8 cellular contexts compared by ENCODE assay signal in genomic region chr1:234212764-234213406, GRCh38.
DNase-seq lines count a peak whose midpoint lies in the region; ATAC-seq, FAIRE-seq and TF ChIP-seq lines count a peak whose summit lies in the region.

No MANE protein-coding gene starts in this region.

- H3K27ac ChIP-seq in PC-9 (no peak overlapping the region), mammary epithelial cell (ENCODE audit: insufficient read depth, low read depth, low read length) (no peak overlapping the region), testis (no peak overlapping the region)

- intact Hi-C loops in PC-9 (cut with micrococcal nuclease; ENCODE audit: unreplicated experiment) (no loop called here), mammary epithelial cell (cut with micrococcal nuclease) (loop anchor here (1.0 to 5.0 kb wide), 4 partner anchors 26 to 160 kb away; partner anchors contain the start of gene COA6), posterior vena cava (cut with DNase I) (no loop called here), testis (cut with DNase I; ENCODE audit: low total_unique reads) (no loop called here)

- 8% methylated on average over 2 of the region's 2 CpGs for WGBS in mammary epithelial cell (ENCODE audit: low coverage, missing lambda C conversion rate)
- WGBS in testis, 2 donors, result 13 to 17% methylated on average over 2 of the region's 2 CpGs

- peak; percentile 60 for TF ChIP-seq CTCF in PC-9 (conservative IDR thresholded peaks at IDR 0.05)
- peak; percentile 72 to 81 for TF ChIP-seq CTCF in mammary epithelial cell (conservative IDR thresholded peaks at IDR 0.05 in 1 of 2, IDR thresholded peaks at IDR 0.05 in 1 of 2; ENCODE audit: extremely low read depth in 1 of 2, insufficient read depth in 1 of 2, low read depth in 1 of 2, low read length in 2 of 2)
- TF ChIP-seq CTCF in testis (IDR thresholded peaks at IDR 0.05), result no peak

- peaks cover 13% of the 10 kb centered on the region for H3K4me1 ChIP-seq in PC-9 (replicated peaks; ENCODE audit: insufficient read depth)
- H3K4me1 ChIP-seq in mammary epithelial cell (ENCODE audit: insufficient read depth, low read length), result peaks cover 48% of the 10 kb centered on the region
- no peaks in the 10 kb centered on the region for H3K4me1 ChIP-seq in testis

- no peak for FAIRE-seq in HTR-8/SVneo (lab: Jason Lieb, UNC)

- dilution Hi-C loops in mammary epithelial cell (cut with HindIII; ENCODE audit: low sequenced_read_pairs), result no loop called here

- H3K9ac ChIP-seq in mammary epithelial cell (ENCODE audit: insufficient read depth, low read length), result no peak overlapping the region

- no peak overlapping the region for H3K4me3 ChIP-seq in PC-9
- H3K4me3 ChIP-seq in mammary epithelial cell (replicated peaks in 1 of 3; ENCODE audit: insufficient read depth in 1 of 3, low read depth in 2 of 3, low read length in 3 of 3), result no peak overlapping the region
- H3K4me3 ChIP-seq in testis, result no peak overlapping the region

- H4K20me1 ChIP-seq in PC-9 (ENCODE audit: insufficient read depth) (no peaks in the 10 kb centered on the region), mammary epithelial cell (ENCODE audit: insufficient read depth, low read length) (no peaks in the 10 kb centered on the region)

- no peak for TF ChIP-seq POLR2A in testis (IDR thresholded peaks at IDR 0.05)

- H3K36me3 ChIP-seq in PC-9 (ENCODE audit: low read depth) (no peaks in the 10 kb centered on the region), mammary epithelial cell (ENCODE audit: insufficient read depth, low read length) (no peaks in the 10 kb centered on the region), testis (ENCODE audit: low read depth, missing control alignments) (no peaks in the 10 kb centered on the region)

- peaks cover 8% of the 10 kb centered on the region; the same call in 1 of the 2 replicates for H3F3A ChIP-seq in PC-9 (ENCODE audit: insufficient read depth, low read depth)

- in situ Hi-C loops in mammary epithelial cell (cut with MboI; ENCODE audit: low sequenced_read_pairs in 2 of 2), result no loop called here

- CTCF ChIA-PET in PC-9 (lab: Charles Lee) (interaction anchor here (0.6 to 1.3 kb wide), 2 partner anchors 97 to 880 kb away, joined by 4 to 8 read pairs; no protein-coding TSS in a partner anchor), mammary epithelial cell (lab: Charles Lee; ENCODE audit: low non-redundant PET) (interaction anchor here (0.6 to 1.9 kb wide), 2 partner anchors 97 to 108 kb away, joined by 4 to 11 read pairs; no protein-coding TSS in a partner anchor)

- BruUV-seq in PC-9 (replicated peaks; lab: Mats Ljungman, UMichigan) (no TSS peak), mammary epithelial cell (replicated peaks; lab: Mats Ljungman, UMichigan) (no TSS peak)

- no peaks in the 10 kb centered on the region for H3K27me3 ChIP-seq in PC-9 (ENCODE audit: insufficient read depth, low read depth)
- no peaks in the 10 kb centered on the region for H3K27me3 ChIP-seq in mammary epithelial cell (ENCODE audit: insufficient read depth, low read length)
- H3K27me3 ChIP-seq in testis, result no peaks in the 10 kb centered on the region

- POLR2A ChIA-PET in PC-9 (lab: Charles Lee; ENCODE audit: unreplicated experiment), result no interaction called here

- H3K79me2 ChIP-seq in PC-9 (ENCODE audit: low read depth) (no peaks in the 10 kb centered on the region), mammary epithelial cell (ENCODE audit: insufficient read depth, low read length) (peaks cover 16% of the 10 kb centered on the region)

- peak; percentile 67 for ATAC-seq in GM19395 (IDR thresholded peaks at IDR 0.05; ENCODE audit: unreplicated experiment)

- no peak overlapping the region for H2AFZ ChIP-seq in PC-9
- H2AFZ ChIP-seq in mammary epithelial cell (ENCODE audit: low read depth, low read length), result no peak overlapping the region

- no peaks in the 10 kb centered on the region for H3K9me2 ChIP-seq in PC-9 (ENCODE audit: insufficient read depth)

- H3K9me3 ChIP-seq in PC-9 (ENCODE audit: insufficient read depth, low read depth) (no peaks in the 10 kb centered on the region; the same call in 1 of the 2 replicates), mammary epithelial cell (replicated peaks; ENCODE audit: insufficient read depth, low read length) (no peaks in the 10 kb centered on the region), testis (no peaks in the 10 kb centered on the region)

- H3K4me2 ChIP-seq in PC-9, result 0 out of 2 replicates have a peak overlapping the region, but pooled peaks have one; percentile 91
- H3K4me2 ChIP-seq in mammary epithelial cell (ENCODE audit: insufficient read depth, low read depth, low read length), result no peak overlapping the region

- DNase-seq in DMS 273 treated with DMSO at 0.1 percent for 48 hours (lab: John Stamatoyannopoulos, UW), result peak; percentile 29
- peak; percentile 55 for DNase-seq in HTR-8/SVneo (ENCODE audit: insufficient read length, low spot score)
- peak in 1 of 2 experiments; percentile 56 for DNase-seq in PC-9
- DNase-seq in mammary epithelial cell, result peak; percentile 53
- DNase-seq in medulla oblongata (ENCODE audit: extremely low spot score), result peak; percentile 80
- no peak for DNase-seq in posterior vena cava (ENCODE audit: low spot score)
- no peak for DNase-seq in testis

Comparison
In these comparisons a context has a peak if more than half of its experiments do, and no peak if none do; other contexts are left out.
1. DNase-seq: peak in DMS 273 treated with DMSO at 0.1 percent for 48 hours (single experiment), HTR-8/SVneo (single experiment), mammary epithelial cell (single experiment) and medulla oblongata (single experiment); none in posterior vena cava (single experiment) and testis (single experiment).
2. CTCF ChIP-seq: peak in PC-9 (single experiment) and mammary epithelial cell (2 of 2); none in testis (0 of 3).